ENCODE assay signal across 28 cellular contexts in the genomic region with DNA sequence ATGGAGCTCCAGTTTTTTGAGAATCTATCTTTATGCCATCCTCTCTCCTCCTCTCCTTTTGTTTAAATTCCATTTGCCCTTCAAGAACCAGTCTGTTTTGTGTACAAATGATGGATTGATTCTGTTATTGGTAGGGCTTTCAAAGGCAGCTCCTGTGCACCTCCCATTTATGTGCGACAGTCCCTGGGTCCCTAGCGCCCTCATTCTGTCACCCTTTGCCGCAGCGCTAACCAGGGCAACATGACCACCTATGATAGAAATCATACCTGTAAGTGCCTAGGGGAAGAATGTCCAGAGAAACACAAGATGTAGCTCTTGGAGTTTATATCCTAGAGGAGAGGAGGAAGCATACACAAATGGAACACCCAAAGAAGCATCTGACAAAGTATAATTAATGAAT.
"Had no signal": no experiment of that assay in that cellular context is flagged by ENCODE, and none has a peak within 500 bp of the region (broad histone marks: within the 10 kb centered on the region; RNA-seq: fewer than 3 reads in every experiment).

No MANE protein-coding gene starts in this region.

- H3K4me1 ChIP-seq: colonic mucosa, esophagus squamous epithelium, gastrocnemius medialis, left lung, lower lobe of right lung had no signal

- H3K27ac Mint-ChIP-seq: dendritic cell treated with granulocyte-macrophage colony-stimulating factor and Interleukin-4, amounts not matched to agents 40 ng/mL and 50 ng/mL, for 4 days; effector memory CD8-positive, alpha-beta T cell; endodermal cell; mesothelial cell of epicardium had no signal

- H3K4me1 Mint-ChIP-seq: endodermal cell, mesothelial cell of epicardium had no signal

- ATAC-seq: effector memory CD8-positive, alpha-beta T cell; esophagus mucosa; gastrocnemius medialis; heart right ventricle; left cardiac atrium; left lung; left ventricle myocardium superior; lower lobe of right lung; mucosa of descending colon had no signal

- H3K4me3 ChIP-seq: colonic mucosa, esophagus squamous epithelium, gastrocnemius medialis, heart right ventricle, left lung, lower lobe of right lung, mucosa of descending colon had no signal

- DNase-seq: colonic mucosa; cortex of kidney; effector CD8-positive, alpha-beta T cell; effector memory CD8-positive, alpha-beta T cell; endodermal cell; erythroblast; esophagus squamous epithelium; foreskin fibroblast; foreskin melanocyte; gastrocnemius medialis; glutamatergic neuron; head of caudate nucleus; heart right ventricle; hippocampal formation; left cardiac atrium; left lung; left ventricle myocardium superior; lower lobe of right lung; mesenchymal stem cell; mucosa of descending colon; naive B cell had no signal

- H3K27ac ChIP-seq: colonic mucosa, epithelial cell of prostate, esophagus squamous epithelium, gastrocnemius medialis, heart right ventricle, left lung, lower lobe of right lung had no signal

- H3K4me3 Mint-ChIP-seq: dendritic cell treated with granulocyte-macrophage colony-stimulating factor and Interleukin-4, amounts not matched to agents 40 ng/mL and 50 ng/mL, for 4 days; effector memory CD8-positive, alpha-beta T cell; endodermal cell; mesothelial cell of epicardium had no signal

- FAIRE-seq: endometrium, islet of Langerhans, keratinocyte had no signal

- H3K27me3 ChIP-seq: colonic mucosa, gastrocnemius medialis had no signal

- H3K9me3 ChIP-seq: colonic mucosa, esophagus squamous epithelium, gastrocnemius medialis, heart right ventricle, left lung, lower lobe of right lung, mucosa of descending colon had no signal

- H3K9me3 Mint-ChIP-seq: dendritic cell treated with granulocyte-macrophage colony-stimulating factor and Interleukin-4, amounts not matched to agents 40 ng/mL and 50 ng/mL, for 4 days; effector memory CD8-positive, alpha-beta T cell; endodermal cell; mesothelial cell of epicardium had no signal

- H3K36me3 Mint-ChIP-seq: mesothelial cell of epicardium, naive B cell had no signal

- H3K36me3 ChIP-seq: colonic mucosa, esophagus squamous epithelium, gastrocnemius medialis, heart right ventricle, left lung, lower lobe of right lung had no signal
